Comparison of ENCODE assay signal across 27 cellular contexts in genomic region chr12:124612392-124612680, GRCh38.
"Had no signal": no experiment of that assay in that cellular context is flagged by ENCODE, and none has a peak within 500 bp of the region (broad histone marks: within the 10 kb centered on the region; RNA-seq: fewer than 3 reads in every experiment).

No MANE protein-coding gene starts in this region.

- H3K4me3 ChIP-seq: colonic mucosa, esophagus muscularis mucosa, gastroesophageal sphincter, heart left ventricle, hepatocyte, left lung, right lobe of liver, thyroid gland had no signal

- H3K27me3 ChIP-seq: colonic mucosa, esophagus muscularis mucosa, foreskin keratinocyte, gastroesophageal sphincter, heart left ventricle, hepatocyte, right lobe of liver, thyroid gland had no signal

- H3K9ac ChIP-seq: parathyroid adenoma had no signal

- H3K27ac Mint-ChIP-seq: dendritic cell treated with granulocyte-macrophage colony-stimulating factor and Interleukin-4, amounts not matched to agents 40 ng/mL and 50 ng/mL, for 4 days; endodermal cell; nephron progenitor cell; progenitor cell of endocrine pancreas; stimulated activated naive CD8-positive, alpha-beta T cell treated with anti-CD3 and anti-CD28 coated beads, Interleukin-15, amount 100 ng/mL, for 72 hours had no signal

- DNase-seq: colonic mucosa; effector CD8-positive, alpha-beta T cell; endodermal cell; foreskin keratinocyte; heart left ventricle; left cardiac atrium; left lung; mesendoderm; midbrain; naive thymus-derived CD4-positive, alpha-beta T cell; nephron progenitor cell; small intestine; stimulated activated CD4-positive, alpha-beta T cell treated with anti-CD3 and anti-CD28 coated beads, Interleukin-15, amount 100 ng/mL, for 24 hours; stimulated activated CD4-positive, alpha-beta T cell treated with anti-CD3 and anti-CD28 coated beads, Interleukin-4, amount 100 ng/mL, for 1 hour; stimulated activated CD8-positive, alpha-beta memory T cell treated with anti-CD3 and anti-CD28 coated beads, Interleukin-4, amount 100 ng/mL, for 48 hours; stimulated activated naive CD4-positive, alpha-beta T cell; stimulated activated naive CD8-positive, alpha-beta T cell treated with anti-CD3 and anti-CD28 coated beads, Interleukin-15, amount 100 ng/mL, for 72 hours; thyroid gland; trophoblast cell had no signal

- H3K36me3 ChIP-seq: colonic mucosa, esophagus muscularis mucosa, gastroesophageal sphincter, heart left ventricle, left lung, neutrophil, right lobe of liver, thyroid gland had no signal

- FAIRE-seq: small intestine had no signal

- H3K9me3 Mint-ChIP-seq: dendritic cell treated with granulocyte-macrophage colony-stimulating factor and Interleukin-4, amounts not matched to agents 40 ng/mL and 50 ng/mL, for 4 days; stimulated activated naive CD8-positive, alpha-beta T cell treated with anti-CD3 and anti-CD28 coated beads, Interleukin-15, amount 100 ng/mL, for 72 hours had no signal

- H3K4me2 ChIP-seq: hepatocyte had no signal

- H2AFZ ChIP-seq: hepatocyte, parathyroid adenoma had no signal

- H3K27ac ChIP-seq: foreskin keratinocyte, gastroesophageal sphincter, heart left ventricle, left lung, neutrophil, parathyroid adenoma, right lobe of liver, thyroid gland had no signal

- H3K4me3 Mint-ChIP-seq: dendritic cell treated with granulocyte-macrophage colony-stimulating factor and Interleukin-4, amounts not matched to agents 40 ng/mL and 50 ng/mL, for 4 days; endodermal cell; naive thymus-derived CD4-positive, alpha-beta T cell; nephron progenitor cell; stimulated activated naive CD8-positive, alpha-beta T cell treated with anti-CD3 and anti-CD28 coated beads, Interleukin-15, amount 100 ng/mL, for 72 hours had no signal

- H3K9me3 ChIP-seq: colonic mucosa, esophagus muscularis mucosa, gastroesophageal sphincter, neutrophil, right lobe of liver, thyroid gland had no signal

- ATAC-seq: foreskin keratinocyte; gastroesophageal sphincter; heart left ventricle; left cardiac atrium; left lung; naive thymus-derived CD4-positive, alpha-beta T cell; right lobe of liver; stimulated activated naive CD8-positive, alpha-beta T cell treated with anti-CD3 and anti-CD28 coated beads, Interleukin-15, amount 100 ng/mL, for 72 hours had no signal

- H3K79me2 ChIP-seq: hepatocyte, parathyroid adenoma had no signal
